ENCODE assay signal across 1 cellular context in the genomic region with DNA sequence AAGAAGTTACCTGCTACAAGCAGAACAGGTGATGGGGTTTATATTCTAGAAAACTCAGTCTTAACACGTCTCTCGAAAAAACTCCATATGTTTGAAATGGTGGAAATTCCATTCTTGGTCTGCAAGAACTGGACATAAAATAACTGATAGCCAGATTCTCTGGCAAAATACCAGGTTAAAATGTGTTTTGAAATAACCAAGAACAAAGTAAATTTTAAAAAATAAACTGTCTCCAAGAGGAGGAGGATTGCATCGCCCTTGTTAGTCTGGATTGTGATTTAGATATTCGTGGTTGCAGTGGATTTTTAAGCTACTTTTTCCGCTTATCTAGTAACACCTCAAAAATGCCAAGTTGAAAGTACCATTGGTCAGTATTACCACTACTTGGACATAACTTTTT.
TF ChIP-seq lines count a peak whose summit lies in the region.

No MANE protein-coding gene starts in this region.

TF ChIP-seq in GM23338, 12 proteins besides CTCF, POLR2A, EP300 and RAD21 (continued from another document):
- no peak for TF ChIP-seq ZNF462 (CRISPR knock-in tag; IDR thresholded peaks at IDR 0.05)
- no peak for TF ChIP-seq ZNF331 (CRISPR knock-in tag; IDR thresholded peaks at IDR 0.05; ENCODE audit: low read depth)
TF ChIP-seq in GM23338: peak in this region for 0.
